21 cellular contexts compared by ENCODE assay signal in the genomic region with DNA sequence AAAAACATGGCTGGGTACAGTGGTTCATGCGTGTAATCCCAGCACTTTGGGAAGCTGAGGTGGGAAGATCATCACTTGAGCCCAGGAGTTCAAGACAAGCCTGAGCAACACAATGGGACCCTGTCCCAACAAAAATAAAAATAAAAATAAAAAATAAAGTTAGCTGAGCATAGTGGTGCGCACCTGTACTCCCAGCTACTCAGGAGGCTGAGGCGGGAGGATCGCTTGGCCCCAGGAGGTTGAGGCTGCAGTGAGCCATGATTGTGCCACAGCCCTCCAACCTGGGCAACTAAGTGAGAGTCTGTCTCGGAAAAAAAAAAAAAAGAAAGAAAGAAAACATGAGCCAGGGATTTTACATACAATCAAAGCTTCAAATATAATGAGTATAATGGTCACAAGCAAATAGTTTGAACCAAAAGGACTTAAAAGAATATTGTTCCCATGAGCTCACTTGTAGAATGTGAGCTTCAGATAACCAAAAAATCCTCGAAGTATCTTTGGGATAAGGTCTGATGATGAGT. TPM values are rescaled to one million over a fixed set of nuclear protein-coding genes. Genes with fewer than 3 reads are reported as not detected.
DNase-seq lines count a peak whose midpoint lies in the region; ATAC-seq, FAIRE-seq and TF ChIP-seq lines count a peak whose summit lies in the region.
"Had no signal": no experiment of that assay in that cellular context is flagged by ENCODE, and none has a peak within 500 bp of the region (broad histone marks: within the 10 kb centered on the region; RNA-seq: fewer than 3 reads in every experiment).

No MANE protein-coding gene starts in this region.

- H3K9ac ChIP-seq in K562 (ENCODE audit: insufficient read depth in 1 of 2, low read depth in 2 of 2, low read length in 2 of 2), result peak overlapping the region in 1 of 2 experiments; percentile 35; a peak in 1 of 4 replicates

- no peak for DNase-seq in activated naive CD4-positive, alpha-beta T cell treated with anti-CD3 and anti-CD28 coated beads, Interleukin-2, amount 10 ng/mL, durations not matched to agents 7 days and 5 days
- DNase-seq in activated naive CD4-positive, alpha-beta T cell treated with anti-CD3 and anti-CD28 coated beads, Interleukin-2, amount 50 U/mL, for 16 hours, result no peak
- no peak for DNase-seq in T-cell
- DNase-seq in K562 (ENCODE audit: extremely low read depth in 1 of 4, low spot score in 3 of 4), result no peak
- DNase-seq in NCI-H69 (lab: John Stamatoyannopoulos, UW), result no peak
- no peak for DNase-seq in activated effector memory CD4-positive, alpha-beta T cell treated with anti-CD3 and anti-CD28 coated beads, Interleukin-2, amount 50 U/mL, for 16 hours
- DNase-seq: ACHN, C1 segment of cervical spinal cord, Caco-2, H9, IMR-90, Karpas-422, MG63, NCI-H1048, NCI-H1436 treated with DMSO at 0.1 percent for 48 hours, NCI-H2029, NCI-H345, NCI-H524 treated with DMSO at 0.1 percent for 48 hours, PC-9 had no signal

- POLR2A ChIA-PET in T-cell (lab: Charles Lee), result interaction anchor here (0.6 to 1.0 kb wide), 3 partner anchors 8 to 60 kb away, joined by 3 to 4 read pairs (median 3); no protein-coding TSS in a partner anchor
- POLR2A ChIA-PET in K562 (lab: Yijun Ruan, JAX), result interaction anchor here (0.8 to 1.8 kb wide), 8 partner anchors 8 to 65 kb away, joined by 3 to 8 read pairs (median 4); partner anchors contain the start of gene NOL7

- H3K36me3 ChIP-seq in K562 (ENCODE audit: control insufficient read depth, insufficient read depth, low read length), result peaks cover 33% of the 10 kb centered on the region
- no peaks in the 10 kb centered on the region for H3K36me3 ChIP-seq in neutrophil

- TF ChIP-seq POLR2A in K562 (conservative IDR thresholded peaks at IDR 0.05), result no peak

- peaks cover 100% of the 10 kb centered on the region for H3K79me2 ChIP-seq in K562 (ENCODE audit: control insufficient read depth, insufficient read depth, low read length)

- H3K9me1 ChIP-seq in K562 (ENCODE audit: control insufficient read depth, insufficient read depth, low read length), result no peaks in the 10 kb centered on the region

- H3K4me3 ChIP-seq in K562, result no peak overlapping the region
- H3K4me3 ChIP-seq in neutrophil (ENCODE audit: low read depth in 1 of 2, low read length in 1 of 2), result no peak overlapping the region
- H3K4me3 ChIP-seq: MG63, PC-9 had no signal

- peaks cover 8 to 28% of the 10 kb centered on the region in 2 experiments for H3K4me1 ChIP-seq in K562 (replicated peaks in 1 of 2; ENCODE audit: control insufficient read depth in 2 of 2, insufficient read depth in 2 of 2, low read length in 2 of 2)
- H3K4me1 ChIP-seq in neutrophil (ENCODE audit: control insufficient read depth in 1 of 2, insufficient read depth in 1 of 2, low read depth in 1 of 2, low read length in 1 of 2), result peaks cover 20 to 26% of the 10 kb centered on the region in 2 experiments

- in situ Hi-C loops in K562 (cut with MboI), result no loop called here

- peaks cover 46% of the 10 kb centered on the region for H3K36me3 Mint-ChIP-seq in activated naive CD4-positive, alpha-beta T cell treated with anti-CD3 and anti-CD28 coated beads, Interleukin-2, amount 10 ng/mL, durations not matched to agents 7 days and 5 days
- peaks cover 25% of the 10 kb centered on the region for H3K36me3 Mint-ChIP-seq in T-cell

- H3K27ac Mint-ChIP-seq in activated naive CD4-positive, alpha-beta T cell treated with anti-CD3 and anti-CD28 coated beads, Interleukin-2, amount 10 ng/mL, durations not matched to agents 7 days and 5 days, result peak overlapping the region; percentile 90
- peak overlapping the region; percentile 58 to 79 for H3K27ac Mint-ChIP-seq in T-cell
- H3K27ac Mint-ChIP-seq: H9 had no signal

- intact Hi-C loops in K562 (cut with micrococcal nuclease), result no loop called here

- no peak overlapping the region for H2AFZ ChIP-seq in K562 (ENCODE audit: low read depth, low read length)
- H2AFZ ChIP-seq: PC-9 had no signal

- no peak for TF ChIP-seq EP300 in K562 (IDR thresholded peaks at IDR 0.05; ENCODE audit: low read length)

- no peak for ATAC-seq in T-cell (replicated peaks in 1 of 4)
- peak; percentile 16 for ATAC-seq in K562

- H3K4me3 Mint-ChIP-seq in activated naive CD4-positive, alpha-beta T cell treated with anti-CD3 and anti-CD28 coated beads, Interleukin-2, amount 10 ng/mL, durations not matched to agents 7 days and 5 days, result no peak overlapping the region
- peak overlapping the region in 1 of 3 donors; percentile 44 for H3K4me3 Mint-ChIP-seq in T-cell
- H3K4me3 Mint-ChIP-seq: H9 had no signal

- peaks cover 47% of the 10 kb centered on the region for H3K4me1 Mint-ChIP-seq in activated naive CD4-positive, alpha-beta T cell treated with anti-CD3 and anti-CD28 coated beads, Interleukin-2, amount 10 ng/mL, durations not matched to agents 7 days and 5 days
- peaks cover 64 to 74% (median 67%) of the 10 kb centered on the region in 3 donors for H3K4me1 Mint-ChIP-seq in T-cell

- no peaks in the 10 kb centered on the region for H3K27me3 ChIP-seq in K562 (ENCODE audit: control insufficient read depth in 2 of 2, insufficient read depth in 2 of 2, low read length in 2 of 2)
- H3K27me3 ChIP-seq in neutrophil, result no peaks in the 10 kb centered on the region
- H3K27me3 ChIP-seq: MG63 had no signal

- H3K27me3 Mint-ChIP-seq in activated naive CD4-positive, alpha-beta T cell treated with anti-CD3 and anti-CD28 coated beads, Interleukin-2, amount 10 ng/mL, durations not matched to agents 7 days and 5 days, result no peaks in the 10 kb centered on the region
- H3K27me3 Mint-ChIP-seq in T-cell, result no peaks in the 10 kb centered on the region

- TF ChIP-seq CTCF in K562 (IDR thresholded peaks at IDR 0.05 in 2 of 3, conservative IDR thresholded peaks at IDR 0.05 in 1 of 3; ENCODE audit: insufficient read depth in 2 of 3, low read depth in 1 of 3, low read length in 3 of 3), result no peak
- no peak for TF ChIP-seq CTCF in neutrophil (IDR thresholded peaks at IDR 0.05)

- BruUV-seq in K562 (replicated peaks; lab: Mats Ljungman, UMichigan), result no TSS peak

- CTCF ChIA-PET in activated naive CD4-positive, alpha-beta T cell treated with anti-CD3 and anti-CD28 coated beads, Interleukin-2, amount 10 ng/mL, durations not matched to agents 7 days and 5 days (lab: Charles Lee), result interaction anchor here (1.5 kb wide), 1 partner anchor 114 kb away, joined by 3 read pairs; no protein-coding TSS in a partner anchor
- CTCF ChIA-PET in T-cell (lab: Charles Lee) (interaction anchor here in 1 of 2 donors (1.2 to 2.3 kb wide), 4 partner anchors 15 to 106 kb away, joined by 4 to 9 read pairs (median 8); partner anchors contain the start of genes NOL7 and SIRT5), K562 (lab: Yijun Ruan, JAX; ENCODE audit: low intra/inter-chr PET ratio) (no interaction called here)

- no peak for TF ChIP-seq RAD21 in K562 (CRISPR knock-in tag; conservative IDR thresholded peaks at IDR 0.05 in 1 of 2, IDR thresholded peaks at IDR 0.05 in 1 of 2)

- 68% methylated on average over 5 of the region's 6 CpGs for WGBS in K562 (ENCODE audit: insufficient coverage, low coverage, missing lambda C conversion rate)

- no peak for FAIRE-seq in K562 (lab: Jason Lieb, UNC)
- FAIRE-seq: G401.6 had no signal

- H3K4me2 ChIP-seq in K562 (ENCODE audit: insufficient read depth, low read length), result no peak overlapping the region; the same call in 1 of the 2 replicates
- H3K4me2 ChIP-seq: PC-9 had no signal

- peaks cover 15% of the 10 kb centered on the region for H3K9me3 Mint-ChIP-seq in activated naive CD4-positive, alpha-beta T cell treated with anti-CD3 and anti-CD28 coated beads, Interleukin-2, amount 10 ng/mL, durations not matched to agents 7 days and 5 days
- H3K9me3 Mint-ChIP-seq in T-cell, result peaks cover 0 to 15% (median 2%) of the 10 kb centered on the region in 3 donors

- H3K9me3 ChIP-seq in K562 (replicated peaks; ENCODE audit: control insufficient read depth, insufficient read depth, low read depth, low read length) (peaks cover 4% of the 10 kb centered on the region; the same call in 1 of the 2 replicates), neutrophil (no peaks in the 10 kb centered on the region)

- H4K20me1 ChIP-seq in K562 (replicated peaks; ENCODE audit: control insufficient read depth, insufficient read depth, low read length), result no peaks in the 10 kb centered on the region

- H3K27ac ChIP-seq in K562 (ENCODE audit: extremely low read depth, low read depth, low read length) (peak overlapping the region; percentile 81; the same call in 2 of the 3 replicates), neutrophil (peak overlapping the region; percentile 68)
- H3K27ac ChIP-seq: PC-9 had no signal

TF ChIP-seq in K562, 482 proteins besides CTCF, POLR2A, EP300 and RAD21 (continues in another document):
- no peak for TF ChIP-seq ZNF12 (CRISPR knock-in tag; IDR thresholded peaks at IDR 0.05)
- 0 out of 2 replicates have a peak, but pooled peaks have one; percentile 17 for TF ChIP-seq MTA2 (IDR thresholded peaks at IDR 0.05; ENCODE audit: low read depth)
- TF ChIP-seq BCOR (IDR thresholded peaks at IDR 0.05), result peak; percentile 66; the same call in 1 of the 2 replicates

RNA-seq across cellular contexts. Expression of gene RANBP9, which starts 31.1 kb away (rescaled TPM):
- total RNA-seq in T-cell (10 to 100 TPM; 44.9 to 59.4 (median 46.8) TPM), K562 (2014; rRNA removed) (34.7 and 36.4 TPM in 2 replicates), K562 (2014; rRNA removed; fragmentation: Illumina TruSeq; extraction: Trizol) (64.8 and 74.0 TPM in 2 replicates), K562 (2015; rRNA removed; fragmentation: Illumina TruSeq; extraction: Trizol) (60.3 and 61.5 TPM in 2 replicates), K562 (2021) (80.4 and 87.0 TPM in 2 replicates)
- total RNA-seq in K562 (2011; cell fraction: chromatin; rRNA removed; ENCODE audit: low replicate concordance), result 23.7 and 84.5 TPM in 2 replicates
- total RNA-seq in K562 (2011; cell fraction: nucleolus; rRNA removed), result 11.0 and 16.3 TPM in 2 replicates
- 31.1 and 32.8 TPM in 2 replicates for total RNA-seq in K562 (2011; cell fraction: nucleoplasm; rRNA removed)
- polyA plus RNA-seq in K562 (2011; rRNA removed) (54.2 and 83.6 TPM in 2 replicates), K562 (2014; fragmentation: Illumina TruSeq; extraction: Trizol) (124 and 130 TPM in 2 replicates), K562 (2014; fragmentation: Nextera tagmentation; extraction: Ambion mirVana) (10 to 100 TPM; 27.5 to 31.2 TPM), K562 (2014; rRNA removed) (51.2 and 53.5 TPM in 2 replicates)
- 30.0 and 36.4 TPM in 2 replicates for polyA plus RNA-seq in K562 (2011; cell fraction: cytosol; rRNA removed)
- 43.2 and 52.8 TPM in 2 replicates for polyA plus RNA-seq in K562 (2011; cell fraction: nucleus; rRNA removed)
- 68.7 and 70.4 TPM in 2 replicates for polyA plus RNA-seq in K562 (2012)
- 126 and 143 TPM in 2 replicates for polyA minus RNA-seq in K562 (2011; rRNA and poly(A)+ RNA removed)
- 54.5 and 56.1 TPM in 2 replicates for polyA minus RNA-seq in K562 (2011; cell fraction: cytosol; rRNA and poly(A)+ RNA removed)
- polyA minus RNA-seq in K562 (2011; cell fraction: nucleus; rRNA and poly(A)+ RNA removed), result 19.8 and 32.3 TPM in 2 replicates
